Comparison of ENCODE assay signal across 16 cellular contexts in the genomic region with DNA sequence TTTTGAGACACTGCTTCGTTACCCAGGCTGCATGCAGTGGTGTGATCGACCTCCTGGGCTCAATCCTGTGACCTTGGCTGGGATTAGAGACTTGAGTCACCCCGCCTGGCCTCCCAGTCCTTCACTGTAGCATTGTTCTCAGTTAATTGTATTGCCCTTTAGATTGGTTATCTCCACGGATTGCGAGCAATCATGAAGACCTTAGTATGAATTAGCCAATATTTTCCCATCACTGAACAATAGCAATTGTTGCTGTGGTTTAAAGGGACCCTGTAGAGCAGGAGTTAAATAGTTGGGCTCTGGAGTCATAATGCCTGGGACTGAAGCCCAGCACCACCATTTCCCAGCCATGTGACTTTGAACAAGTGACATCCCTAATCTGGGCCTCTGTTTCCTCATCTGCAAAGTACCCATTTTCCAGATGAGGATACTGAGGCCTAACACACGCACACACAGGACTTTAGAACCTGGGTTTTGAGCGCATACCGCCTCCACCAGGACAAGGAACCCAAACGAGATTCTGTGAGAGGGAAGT. TPM values are rescaled to one million over a fixed set of nuclear protein-coding genes. Genes with fewer than 3 reads are reported as not detected.
DNase-seq lines count a peak whose midpoint lies in the region; ATAC-seq, FAIRE-seq and TF ChIP-seq lines count a peak whose summit lies in the region.
"Had no signal": no experiment of that assay in that cellular context is flagged by ENCODE, and none has a peak within 500 bp of the region (broad histone marks: within the 10 kb centered on the region; RNA-seq: fewer than 3 reads in every experiment).

No MANE protein-coding gene starts in this region.

- TF ChIP-seq POLR2A in A549 (IDR thresholded peaks at IDR 0.05; ENCODE audit: low read length) (no peak), gastrocnemius medialis (IDR thresholded peaks at IDR 0.05) (no peak)

- WGBS in A549 (ENCODE audit: missing lambda C conversion rate), result 71% methylated on average over 9 of the region's 9 CpGs

- peaks cover 18% of the 10 kb centered on the region for H3K4me1 ChIP-seq in A549
- H3K4me1 ChIP-seq in gastrocnemius medialis, result peaks cover 3 to 6% of the 10 kb centered on the region in 2 donors
- no peaks in the 10 kb centered on the region for H3K4me1 ChIP-seq in effector memory CD4-positive, alpha-beta T cell (ENCODE audit: control insufficient read depth, insufficient read depth, low read length, poor library complexity, severe bottlenecking)

- no peak for TF ChIP-seq CTCF in A549 (IDR thresholded peaks at IDR 0.05)
- no peak for TF ChIP-seq CTCF in WTC11 (IDR thresholded peaks at IDR 0.05)
- no peak for TF ChIP-seq CTCF in gastrocnemius medialis (IDR thresholded peaks at IDR 0.05 in 4 of 5, conservative IDR thresholded peaks at IDR 0.05 in 1 of 5)

- in situ Hi-C loops in gastrocnemius medialis (cut with MboI; ENCODE audit: low sequenced_read_pairs in 4 of 4), result loop anchor here in 1 of 4 donors (25.0 kb wide), 1 partner anchor 360 kb away; no protein-coding TSS in a partner anchor

- no peak for TF ChIP-seq EP300 in A549 (IDR thresholded peaks at IDR 0.05)

- H3K9me3 ChIP-seq in A549 (no peaks in the 10 kb centered on the region), gastrocnemius medialis (no peaks in the 10 kb centered on the region)
- no peaks in the 10 kb centered on the region for H3K9me3 ChIP-seq in effector memory CD4-positive, alpha-beta T cell (ENCODE audit: control insufficient read depth, low read length)

- H3K27ac Mint-ChIP-seq in WTC11, result no peak overlapping the region
- H3K27ac Mint-ChIP-seq in activated T-cell treated with anti-CD3 and anti-CD28 coated beads, Interleukin-2, amount 50 U/mL, for 24 hours, result no peak overlapping the region

- no peaks in the 10 kb centered on the region for H3K36me3 Mint-ChIP-seq in WTC11
- no peaks in the 10 kb centered on the region for H3K36me3 Mint-ChIP-seq in activated T-cell treated with anti-CD3 and anti-CD28 coated beads, Interleukin-2, amount 50 U/mL, for 24 hours (ENCODE audit: low read depth)

- no peak overlapping the region for H3K4me3 ChIP-seq in A549
- no peak overlapping the region for H3K4me3 ChIP-seq in gastrocnemius medialis
- no peak overlapping the region for H3K4me3 ChIP-seq in effector memory CD4-positive, alpha-beta T cell (ENCODE audit: insufficient read depth, low read depth, low read length, poor library complexity, severe bottlenecking)

- FAIRE-seq in A549 (lab: Jason Lieb, UNC), result peak; percentile 43

- intact Hi-C loops in gastrocnemius medialis (cut with DNase I; ENCODE audit: low total_unique reads), result loop anchor here (10.0 kb wide), 1 partner anchor 343 kb away; the partner anchor contains the start of genes SIPA1L3 and WDR87

- no peak overlapping the region for H3K4me2 ChIP-seq in A549

- peaks cover 2% of the 10 kb centered on the region; the same call in 1 of the 2 replicates for H3K27me3 Mint-ChIP-seq in WTC11 (ENCODE audit: low read depth)
- no peaks in the 10 kb centered on the region for H3K27me3 Mint-ChIP-seq in activated T-cell treated with anti-CD3 and anti-CD28 coated beads, Interleukin-2, amount 50 U/mL, for 24 hours

- H3K9me3 Mint-ChIP-seq in WTC11, result no peaks in the 10 kb centered on the region
- no peaks in the 10 kb centered on the region for H3K9me3 Mint-ChIP-seq in activated T-cell treated with anti-CD3 and anti-CD28 coated beads, Interleukin-2, amount 50 U/mL, for 24 hours

- ATAC-seq in A549, result no peak
- no peak for ATAC-seq in WTC11
- ATAC-seq in gastrocnemius medialis, result no peak
- ATAC-seq in HG03097 (IDR thresholded peaks at IDR 0.05; ENCODE audit: low FRiP score, unreplicated experiment), result no peak

- H3K27ac ChIP-seq in A549 (no peak overlapping the region), gastrocnemius medialis (peak overlapping the region; percentile 10 to 89 (median 88))
- H3K27ac ChIP-seq in effector memory CD4-positive, alpha-beta T cell (ENCODE audit: insufficient read depth, low read length, poor library complexity, severe bottlenecking), result no peak overlapping the region

- H3K36me3 ChIP-seq in gastrocnemius medialis, result no peaks in the 10 kb centered on the region
- no peaks in the 10 kb centered on the region for H3K36me3 ChIP-seq in effector memory CD4-positive, alpha-beta T cell (ENCODE audit: control insufficient read depth, insufficient read depth, low read length)

- DNase-seq in A549 (ENCODE audit: low read depth in 1 of 2, low spot score in 1 of 2) (no peak), WTC11 (ENCODE audit: low spot score) (no peak), globus pallidus (ENCODE audit: low spot score) (peak; percentile 80), gastrocnemius medialis (no peak), HK-2 (ENCODE audit: unreplicated experiment) (no peak)
- no peak for DNase-seq in effector memory CD4-positive, alpha-beta T cell
- no peak for DNase-seq in activated T-cell treated with anti-CD3 and anti-CD28 coated beads, Interleukin-2, amount 50 U/mL, for 24 hours
- DNase-seq: activated CD4-positive, alpha-beta T cell treated with anti-CD3 and anti-CD28 coated beads, Interleukin-2, amount 50 U/mL, for 4 hours; amniotic stem cell; effector CD4-positive, alpha-beta T cell; right cardiac atrium; SHP77; stimulated activated naive CD4-positive, alpha-beta T cell; T-helper 9 cell had no signal

- CTCF ChIA-PET in A549 (lab: Yijun Ruan, JAX) (interaction anchor here (0.7 to 33.5 kb wide), 12 partner anchors 3 to 349 kb away, joined by 3 to 1052 read pairs (median 34); partner anchors contain the start of genes CATSPERG, GGN, KCNK6 and PPP1R14A), WTC11 (lab: Charles Lee) (interaction anchor here (0.6 to 7.9 kb wide), 2 partner anchors 8 to 39 kb away, joined by 4 to 100 read pairs; partner anchors contain the start of gene PPP1R14A)

- no peak for TF ChIP-seq RAD21 in A549 (conservative IDR thresholded peaks at IDR 0.05 in 1 of 2, IDR thresholded peaks at IDR 0.05 in 1 of 2)

- H3K4me3 Mint-ChIP-seq in WTC11, result no peak overlapping the region
- no peak overlapping the region for H3K4me3 Mint-ChIP-seq in activated T-cell treated with anti-CD3 and anti-CD28 coated beads, Interleukin-2, amount 50 U/mL, for 24 hours

- peaks cover 0 to 6% (median 5%) of the 10 kb centered on the region in 3 donors for H3K27me3 ChIP-seq in gastrocnemius medialis
- no peaks in the 10 kb centered on the region for H3K27me3 ChIP-seq in effector memory CD4-positive, alpha-beta T cell (replicated peaks; ENCODE audit: control insufficient read depth, insufficient read depth, low read length, poor library complexity, severe bottlenecking)

- peaks cover 36% of the 10 kb centered on the region for H3K4me1 Mint-ChIP-seq in WTC11
- peaks cover 5% of the 10 kb centered on the region for H3K4me1 Mint-ChIP-seq in activated T-cell treated with anti-CD3 and anti-CD28 coated beads, Interleukin-2, amount 50 U/mL, for 24 hours (ENCODE audit: low read depth)

- POLR2A ChIA-PET in A549 (lab: Yijun Ruan, JAX), result interaction anchor here (1.8 kb wide), 1 partner anchor 8 kb away, joined by 3 read pairs; no protein-coding TSS in a partner anchor
- POLR2A ChIA-PET in WTC11 (lab: Charles Lee), result no interaction called here

TF ChIP-seq in A549, 52 proteins besides CTCF, POLR2A, EP300 and RAD21 (continues in another document):
- TF ChIP-seq HDAC2 (IDR thresholded peaks at IDR 0.05), result peak; percentile 88; the same call in 1 of the 2 replicates
- TF ChIP-seq, protein P1, sequence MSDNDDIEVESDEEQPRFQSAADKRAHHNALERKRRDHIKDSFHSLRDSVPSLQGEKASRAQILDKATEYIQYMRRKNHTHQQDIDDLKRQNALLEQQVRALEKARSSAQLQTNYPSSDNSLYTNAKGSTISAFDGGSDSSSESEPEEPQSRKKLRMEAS (IDR thresholded peaks at IDR 0.05), result peak; percentile 36; the same call in 1 of the 2 replicates

TF ChIP-seq in WTC11, 78 proteins besides CTCF, POLR2A, EP300 and RAD21 (continues in another document):
- peak; percentile 73; the same call in 1 of the 2 replicates for TF ChIP-seq GTF2I (CRISPR knock-in tag; conservative IDR thresholded peaks at IDR 0.05)

RNA-seq across cellular contexts. Expression of gene PPP1R14A, which starts 8.4 kb away (rescaled TPM):
- polyA plus RNA-seq in A549 (2011; rRNA removed) (14.6 and 30.5 TPM in 2 replicates), A549 (2017; fragmentation: RNase III; extraction: RNeasy Plus Mini Kit Qiagen cat#74134 plus additional on column Dnase treatment) (88.6 to 99.6 TPM (median 99.5 TPM) in 3 replicates)
- polyA plus RNA-seq in A549 (2012; cell fraction: cytosol; rRNA removed), result 281 and 324 TPM in 2 replicates
- 99.6 and 180 TPM in 2 replicates for polyA plus RNA-seq in A549 (2012; cell fraction: nucleus; rRNA removed)
- polyA minus RNA-seq in A549 (2011; rRNA and poly(A)+ RNA removed), result 2.9 and 3.1 TPM in 2 replicates
- total RNA-seq in WTC11 (2021) (32.3 to 33.8 TPM (median 33.4 TPM) in 3 replicates), gastrocnemius medialis (10 to 100 TPM in 1 of 4 donors, 1 to 10 TPM in 3; 1.3 to 48.8 (median 7.1) TPM)
- total RNA-seq: HT-29 had no signal

RNA-seq across cellular contexts. Expression of gene SPINT2, which starts 16.6 kb away (rescaled TPM):
- 343 and 425 TPM in 2 replicates for polyA plus RNA-seq in A549 (2011; rRNA removed)
- 347 and 383 TPM in 2 replicates for polyA plus RNA-seq in A549 (2012; cell fraction: cytosol; rRNA removed)
- polyA plus RNA-seq in A549 (2012; cell fraction: nucleus; rRNA removed), result 348 and 443 TPM in 2 replicates
- polyA plus RNA-seq in A549 (2017; fragmentation: RNase III; extraction: RNeasy Plus Mini Kit Qiagen cat#74134 plus additional on column Dnase treatment), result 244 to 296 TPM (median 291 TPM) in 3 replicates
- polyA minus RNA-seq in A549 (2011; rRNA and poly(A)+ RNA removed), result 154 and 156 TPM in 2 replicates
- total RNA-seq in WTC11 (2021), result 335 to 400 TPM (median 358 TPM) in 3 replicates
- total RNA-seq in gastrocnemius medialis, result 1 to 10 TPM in 3 of 4 donors, under 1 TPM in 1; 0.26 to 4.0 (median 1.6) TPM

RNA-seq across cellular contexts. Expression of gene DPF1, which starts 23.8 kb away (rescaled TPM):
- polyA plus RNA-seq in A549 (2011; rRNA removed), result 1.3 and 2.1 TPM in 2 replicates
- 5.0 and 5.1 TPM in 2 replicates for polyA plus RNA-seq in A549 (2012; cell fraction: cytosol; rRNA removed)
- 11.4 and 12.1 TPM in 2 replicates for polyA plus RNA-seq in A549 (2012; cell fraction: nucleus; rRNA removed)
- 4.4 to 6.8 TPM (median 5.3 TPM) in 3 replicates for polyA plus RNA-seq in A549 (2017; fragmentation: RNase III; extraction: RNeasy Plus Mini Kit Qiagen cat#74134 plus additional on column Dnase treatment)
- polyA minus RNA-seq in A549 (2011; rRNA and poly(A)+ RNA removed), result 1.6 and 2.8 TPM in 2 replicates
- total RNA-seq in WTC11 (2021), result 5.2 to 6.8 TPM (median 5.9 TPM) in 3 replicates
- not detected for total RNA-seq in gastrocnemius medialis

RNA-seq across cellular contexts. Expression of gene C19orf33, which starts 56.2 kb away (rescaled TPM):
- polyA plus RNA-seq in A549 (2011; rRNA removed), result 197 and 302 TPM in 2 replicates
- 1,004 and 1,085 TPM in 2 replicates for polyA plus RNA-seq in A549 (2012; cell fraction: cytosol; rRNA removed)
- polyA plus RNA-seq in A549 (2012; cell fraction: nucleus; rRNA removed), result 520 and 541 TPM in 2 replicates
- polyA plus RNA-seq in A549 (2017; fragmentation: RNase III; extraction: RNeasy Plus Mini Kit Qiagen cat#74134 plus additional on column Dnase treatment), result 487 to 531 TPM (median 489 TPM) in 3 replicates
- polyA minus RNA-seq in A549 (2011; rRNA and poly(A)+ RNA removed), result 17.0 and 21.4 TPM in 2 replicates
- total RNA-seq in WTC11 (2021), result 16.1 to 22.3 TPM (median 21.3 TPM) in 3 replicates
- 1 to 10 TPM in 2 of 4 donors, not detected in 2; 5.8 to 7.0 TPM for total RNA-seq in gastrocnemius medialis

Comparison
In these comparisons a context has a peak if more than half of its experiments do, and no peak if none do; other contexts are left out.
1. H3K27ac ChIP-seq: peak in gastrocnemius medialis (4 of 4); none in A549 (0 of 2) and effector memory CD4-positive, alpha-beta T cell (single experiment).
2. RNA of gene SPINT2, which starts 16.6 kb away (total RNA-seq): 335 to 400 TPM in WTC11; 0.26 to 4.0 TPM in gastrocnemius medialis; every median in the first group is over 10 times any median in the second.